Comparison of ENCODE assay signal across 23 cellular contexts in the genomic region with DNA sequence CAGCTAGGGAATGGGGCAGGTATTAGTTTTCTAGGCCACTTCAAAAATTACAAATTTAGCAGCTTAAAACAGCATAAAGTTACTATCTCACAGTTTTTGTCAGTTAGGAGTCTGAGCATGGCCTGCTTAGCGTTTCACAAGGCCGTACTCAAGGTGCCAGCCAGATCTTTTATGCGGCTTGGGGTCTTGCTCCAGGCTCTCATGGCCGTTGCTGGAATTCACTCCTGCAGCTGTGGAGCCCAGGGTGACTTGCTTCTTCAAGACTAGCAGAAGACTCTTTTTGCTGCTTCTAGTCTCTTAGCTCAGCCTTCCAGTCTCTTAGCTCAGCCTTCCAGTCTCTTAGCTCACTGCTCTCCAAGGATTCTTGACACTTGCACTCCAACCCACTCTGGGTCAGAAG.
DNase-seq lines count a peak whose midpoint lies in the region; ATAC-seq and TF ChIP-seq lines count a peak whose summit lies in the region.
"Had no signal": no experiment of that assay in that cellular context is flagged by ENCODE, and none has a peak within 500 bp of the region (broad histone marks: within the 10 kb centered on the region; RNA-seq: fewer than 3 reads in every experiment).

No MANE protein-coding gene starts in this region.

- H3K4me3 ChIP-seq in coronary artery (no peak overlapping the region), esophagus muscularis mucosa (no peak overlapping the region)
- H3K4me3 ChIP-seq: A549; BLaER1 treated with 17β-estradiol and CSF1 and Interleukin-3, amounts not matched to agents 10 nM and 100 nM; GM12878 had no signal

- peaks cover 7 to 32% (median 31%) of the 10 kb centered on the region in 4 donors for H3K4me1 ChIP-seq in esophagus muscularis mucosa
- H3K4me1 ChIP-seq: A549 had no signal

- TF ChIP-seq EP300 in esophagus muscularis mucosa (IDR thresholded peaks at IDR 0.05), result no peak

- H3K4me1 Mint-ChIP-seq in nephron, result peaks cover 23% of the 10 kb centered on the region
- H3K4me1 Mint-ChIP-seq: B cell; CD4-positive, alpha-beta memory T cell; CD4-positive, CD25-positive, alpha-beta regulatory T cell; CD8-positive, alpha-beta memory T cell had no signal

- H3K36me3 Mint-ChIP-seq in nephron (ENCODE audit: low read depth), result peaks cover 12% of the 10 kb centered on the region
- H3K36me3 Mint-ChIP-seq: CD4-positive, alpha-beta memory T cell; CD4-positive, CD25-positive, alpha-beta regulatory T cell; CD8-positive, alpha-beta memory T cell had no signal

- no peak for ATAC-seq in HG02884 (IDR thresholded peaks at IDR 0.05; ENCODE audit: unreplicated experiment)
- ATAC-seq: GM12878 had no signal

- peak; percentile 52 for DNase-seq in coronary artery (ENCODE audit: low spot score)
- DNase-seq in esophagus muscularis mucosa (ENCODE audit: extremely low spot score), result peak; percentile 47
- no peak for DNase-seq in midbrain (lab: John Stamatoyannopoulos, UW)
- no peak for DNase-seq in effector CD4-positive, alpha-beta T cell
- DNase-seq: AML-193; CD4-positive, alpha-beta memory T cell; CD4-positive, CD25-positive, alpha-beta regulatory T cell; CD8-positive, alpha-beta memory T cell; COR-L47; DMS 273 treated with DMSO at 0.1 percent for 48 hours; DMS153; DMS53; DMS79; EL; GDM1 had no signal

- no peaks in the 10 kb centered on the region for H3K27me3 Mint-ChIP-seq in nephron (ENCODE audit: low read depth)
- H3K27me3 Mint-ChIP-seq: B cell; CD4-positive, alpha-beta memory T cell had no signal

- no peak overlapping the region for H3K4me3 Mint-ChIP-seq in nephron
- H3K4me3 Mint-ChIP-seq: B cell; CD4-positive, alpha-beta memory T cell; CD4-positive, CD25-positive, alpha-beta regulatory T cell; CD8-positive, alpha-beta memory T cell had no signal

- peaks cover 12% of the 10 kb centered on the region for H3K9me3 Mint-ChIP-seq in nephron

- H3K36me3 ChIP-seq in esophagus muscularis mucosa, result no peaks in the 10 kb centered on the region
- H3K36me3 ChIP-seq: BLaER1 treated with 17β-estradiol and CSF1 and Interleukin-3, amounts not matched to agents 10 nM and 100 nM had no signal

- no peak overlapping the region for H3K27ac ChIP-seq in coronary artery
- H3K27ac ChIP-seq in esophagus muscularis mucosa (replicated peaks in 1 of 4), result no peak overlapping the region
- H3K27ac ChIP-seq: 22Rv1; A549; BLaER1 treated with 17β-estradiol and CSF1 and Interleukin-3, amounts not matched to agents 10 nM and 100 nM; C4-2B had no signal

- TF ChIP-seq POLR2A in esophagus muscularis mucosa (IDR thresholded peaks at IDR 0.05; ENCODE audit: low read depth), result no peak

- H3K27me3 ChIP-seq in esophagus muscularis mucosa, result no peaks in the 10 kb centered on the region
- H3K27me3 ChIP-seq: BLaER1 treated with 17β-estradiol and CSF1 and Interleukin-3, amounts not matched to agents 10 nM and 100 nM had no signal

- intact Hi-C loops in esophagus muscularis mucosa (cut with DNase I), result no loop called here

- H3K27ac Mint-ChIP-seq in nephron, result peak overlapping the region in 2 of 3 experiments; percentile 28 to 53
- H3K27ac Mint-ChIP-seq: B cell; CD4-positive, alpha-beta memory T cell; CD4-positive, CD25-positive, alpha-beta regulatory T cell had no signal

- H3K9me3 ChIP-seq in esophagus muscularis mucosa, result no peaks in the 10 kb centered on the region
- H3K9me3 ChIP-seq: A549; BLaER1 treated with 17β-estradiol and CSF1 and Interleukin-3, amounts not matched to agents 10 nM and 100 nM had no signal

- WGBS in esophagus muscularis mucosa, result 92% methylated on average over 4 of the region's 4 CpGs

- no peak for TF ChIP-seq CTCF in coronary artery (IDR thresholded peaks at IDR 0.05)
- no peak for TF ChIP-seq CTCF in esophagus muscularis mucosa (IDR thresholded peaks at IDR 0.05)
- no peak for TF ChIP-seq CTCF in nephron (IDR thresholded peaks at IDR 0.05; ENCODE audit: unreplicated experiment in 3 of 3)

Comparison
In these comparisons a context has a peak if more than half of its experiments do, and no peak if none do; other contexts are left out.
1. DNase-seq: peak in coronary artery (single experiment) and esophagus muscularis mucosa (single experiment); none in midbrain (single experiment) and effector CD4-positive, alpha-beta T cell (single experiment).